In the genomic region with DNA sequence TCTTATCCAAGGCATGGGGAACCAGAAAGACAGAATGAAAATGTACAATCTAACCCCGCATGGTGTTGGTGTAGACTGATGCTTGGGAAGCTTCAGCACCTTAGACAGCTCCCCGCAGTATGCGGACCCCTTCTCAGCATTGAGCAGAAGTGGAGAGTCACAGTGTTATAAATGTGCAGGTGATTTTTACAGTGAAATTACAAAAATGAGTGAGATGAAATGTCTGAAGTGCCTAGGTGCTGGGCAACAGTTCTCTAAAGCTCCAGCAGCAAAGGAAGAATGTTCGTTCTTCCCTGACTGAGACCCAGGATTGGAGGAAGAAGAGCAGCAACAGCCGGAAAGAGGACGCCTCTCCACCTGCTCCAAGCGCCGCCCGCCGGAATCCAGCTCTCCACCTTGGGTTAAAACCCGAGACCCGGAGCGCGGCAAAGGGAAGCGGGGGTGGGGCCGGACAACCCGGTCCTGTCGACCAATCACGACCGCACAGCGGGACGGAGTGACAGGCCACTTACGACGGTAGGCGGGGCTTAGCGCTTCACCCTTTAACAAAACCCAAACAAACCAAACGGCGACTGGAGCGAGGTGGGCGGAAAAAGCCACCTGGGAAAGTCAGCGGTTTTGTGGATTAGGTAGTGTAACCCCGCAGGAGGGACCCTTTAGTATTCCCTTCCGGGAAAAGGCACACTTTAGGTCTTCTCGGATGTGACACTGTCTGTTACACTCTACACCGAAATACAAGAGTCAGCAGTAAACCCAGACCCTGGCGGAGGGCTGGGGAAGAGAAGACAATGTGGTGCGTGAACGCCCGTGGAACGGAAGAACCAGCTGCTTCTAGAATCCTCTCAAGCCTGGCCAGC, we compare ENCODE assay signal across 8 cellular contexts. TPM values are rescaled to one million over a fixed set of nuclear protein-coding genes. Genes with fewer than 3 reads are reported as not detected.
DNase-seq lines count a peak whose midpoint lies in the region; ATAC-seq and TF ChIP-seq lines count a peak whose summit lies in the region.

GLRA3 (minus strand) TSS at position 403 of the 857 bp plus-strand sequence. CDS start 436 bp downstream, outside the sequence.

- peaks cover 9% of the 10 kb centered on the region for H3K27me3 Mint-ChIP-seq in activated CD8-positive, alpha-beta T cell treated with anti-CD3 and anti-CD28 coated beads, Interleukin-2, amount 10 ng/mL, durations not matched to agents 7 days and 5 days (ENCODE audit: low read depth)

- H3K4me1 Mint-ChIP-seq in activated CD8-positive, alpha-beta T cell treated with anti-CD3 and anti-CD28 coated beads, Interleukin-2, amount 10 ng/mL, durations not matched to agents 7 days and 5 days (ENCODE audit: low read depth) = peaks cover 7% of the 10 kb centered on the region

- intact Hi-C loops in posterior cingulate gyrus (cut with DNase I) = no loop called here

- ATAC-seq in HG02763 (IDR thresholded peaks at IDR 0.05; ENCODE audit: unreplicated experiment) = peak; percentile 92
- peak; percentile 79 for ATAC-seq in activated CD8-positive, alpha-beta T cell treated with anti-CD3 and anti-CD28 coated beads, Interleukin-2, amount 10 ng/mL, durations not matched to agents 7 days and 5 days
- no peak for ATAC-seq in omental fat pad (ENCODE audit: low FRiP score)

- TF ChIP-seq CTCF in omental fat pad (IDR thresholded peaks at IDR 0.05) = no peak

- peaks cover 2% of the 10 kb centered on the region for H3K36me3 Mint-ChIP-seq in activated CD8-positive, alpha-beta T cell treated with anti-CD3 and anti-CD28 coated beads, Interleukin-2, amount 10 ng/mL, durations not matched to agents 7 days and 5 days (ENCODE audit: low read depth)

- DNase-seq in activated CD4-positive, alpha-beta T cell treated with anti-CD3 and anti-CD28 coated beads for 48 hours = peak; percentile 8
- DNase-seq in activated CD4-positive, alpha-beta T cell treated with anti-CD3 and anti-CD28 coated beads for 4 hours = no peak
- DNase-seq in NCI-H2029 treated with DMSO at 0.1 percent for 48 hours (lab: John Stamatoyannopoulos, UW) = peak; percentile 94
- peak; percentile 39 for DNase-seq in activated CD8-positive, alpha-beta T cell treated with anti-CD3 and anti-CD28 coated beads, Interleukin-2, amount 10 ng/mL, durations not matched to agents 7 days and 5 days
- peak; percentile 78 for DNase-seq in glomerular visceral epithelial cell (ENCODE audit: extremely low spot score)
- peak; percentile 31 to 98 (median 86) for DNase-seq in posterior cingulate gyrus
- no peak for DNase-seq in omental fat pad (ENCODE audit: low spot score)

- no peaks in the 10 kb centered on the region for H3K9me3 Mint-ChIP-seq in activated CD8-positive, alpha-beta T cell treated with anti-CD3 and anti-CD28 coated beads, Interleukin-2, amount 10 ng/mL, durations not matched to agents 7 days and 5 days (ENCODE audit: insufficient read depth)

- H3K4me3 Mint-ChIP-seq in activated CD8-positive, alpha-beta T cell treated with anti-CD3 and anti-CD28 coated beads, Interleukin-2, amount 10 ng/mL, durations not matched to agents 7 days and 5 days = peak within 1 kb of the TSS; percentile 23

- H3K27ac Mint-ChIP-seq in activated CD8-positive, alpha-beta T cell treated with anti-CD3 and anti-CD28 coated beads, Interleukin-2, amount 10 ng/mL, durations not matched to agents 7 days and 5 days = peak within 1 kb of the TSS; percentile 8

- POLR2A ChIA-PET in activated CD8-positive, alpha-beta T cell treated with anti-CD3 and anti-CD28 coated beads, Interleukin-2, amount 10 ng/mL, durations not matched to agents 7 days and 5 days (lab: Charles Lee) = no interaction called here

- CTCF ChIA-PET in activated CD8-positive, alpha-beta T cell treated with anti-CD3 and anti-CD28 coated beads, Interleukin-2, amount 10 ng/mL, durations not matched to agents 7 days and 5 days (lab: Charles Lee) = no interaction called here

RNA-seq across cellular contexts. Expression of gene GLRA3, which starts in this region (rescaled TPM):
- not detected for total RNA-seq in activated CD8-positive, alpha-beta T cell treated with anti-CD3 and anti-CD28 coated beads, Interleukin-2, amount 10 ng/mL, durations not matched to agents 7 days and 5 days
- not detected for total RNA-seq in omental fat pad

Comparison
In these comparisons a context has a peak if more than half of its experiments do, and no peak if none do; other contexts are left out.
1. DNase-seq: peak in activated CD4-positive, alpha-beta T cell treated with anti-CD3 and anti-CD28 coated beads for 48 hours (single experiment), NCI-H2029 treated with DMSO at 0.1 percent for 48 hours (single experiment), glomerular visceral epithelial cell (single experiment) and posterior cingulate gyrus (10 of 10); none in activated CD4-positive, alpha-beta T cell treated with anti-CD3 and anti-CD28 coated beads for 4 hours (0 of 2) and omental fat pad (single experiment).
2. Peak in DNase-seq and ATAC-seq in activated CD8-positive, alpha-beta T cell treated with anti-CD3 and anti-CD28 coated beads, Interleukin-2, amount 10 ng/mL, durations not matched to agents 7 days and 5 days; RNA of the gene not detected or under 1 TPM.